Comparison of ENCODE assay signal across 14 cellular contexts in genomic region chr11:75858613-75859012, GRCh38. TPM values are rescaled to one million over a fixed set of nuclear protein-coding genes. Genes with fewer than 3 reads are reported as not detected.
DNase-seq lines count a peak whose midpoint lies in the region; TF ChIP-seq lines count a peak whose summit lies in the region.
"Had no signal": no experiment of that assay in that cellular context is flagged by ENCODE, and none has a peak within 500 bp of the region (broad histone marks: within the 10 kb centered on the region; RNA-seq: fewer than 3 reads in every experiment).

No MANE protein-coding gene starts in this region.

- H4K8ac ChIP-seq in mesendoderm (ENCODE audit: low read depth, low read length), result no peak overlapping the region

- H3K4me3 ChIP-seq in AG10803 (ENCODE audit: low read length), result no peak overlapping the region
- no peak overlapping the region for H3K4me3 ChIP-seq in mesendoderm (ENCODE audit: low read length)

- peak overlapping the region; percentile 81 for H3K27ac Mint-ChIP-seq in chondrocyte (ENCODE audit: unreplicated experiment)
- H3K27ac Mint-ChIP-seq: activated naive CD8-positive, alpha-beta T cell treated with anti-CD3 and anti-CD28 coated beads, Interleukin-2, amount 10 ng/mL, durations not matched to agents 7 days and 5 days; CD4-positive, CD25-positive, alpha-beta regulatory T cell had no signal

- no peak overlapping the region for H2BK5ac ChIP-seq in mesendoderm (ENCODE audit: low read length)

- no peak overlapping the region for H3K23ac ChIP-seq in mesendoderm (ENCODE audit: low read length)

- TF ChIP-seq CTCF in AG10803 (conservative IDR thresholded peaks at IDR 0.05; ENCODE audit: low read length), result no peak
- no peak for TF ChIP-seq CTCF in chondrocyte (IDR thresholded peaks at IDR 0.05)

- no peak overlapping the region for H2AK5ac ChIP-seq in mesendoderm (ENCODE audit: low read length)

- no peaks in the 10 kb centered on the region for H3K27me3 Mint-ChIP-seq in chondrocyte (ENCODE audit: low read depth)
- H3K27me3 Mint-ChIP-seq: activated naive CD8-positive, alpha-beta T cell treated with anti-CD3 and anti-CD28 coated beads, Interleukin-2, amount 10 ng/mL, durations not matched to agents 7 days and 5 days; CD4-positive, CD25-positive, alpha-beta regulatory T cell had no signal

- no peak overlapping the region for H3K4ac ChIP-seq in mesendoderm (ENCODE audit: low read depth, low read length)

- DNase-seq in AG10803 (ENCODE audit: low read depth) (peak; percentile 76), M059J (ENCODE audit: low read depth) (peak; percentile 9), chondrocyte (ENCODE audit: low spot score) (no peak), mesendoderm (peak; percentile 3), nucleus accumbens (lab: John Stamatoyannopoulos, UW) (no peak), DMS 273 treated with DMSO at 0.1 percent for 48 hours (lab: John Stamatoyannopoulos, UW) (no peak), amniotic stem cell (lab: John Stamatoyannopoulos, UW) (no peak), NCI-H2227 treated with DMSO at 0.1 percent for 48 hours (lab: John Stamatoyannopoulos, UW) (no peak)
- DNase-seq: activated naive CD8-positive, alpha-beta T cell treated with anti-CD3 and anti-CD28 coated beads, Interleukin-2, amount 10 ng/mL, durations not matched to agents 7 days and 5 days; CD4-positive, CD25-positive, alpha-beta regulatory T cell; effector CD8-positive, alpha-beta T cell; NCI-H446 treated with DMSO at 0.1 percent for 48 hours; stimulated activated CD4-positive, alpha-beta T cell treated with anti-CD3 and anti-CD28 coated beads, Interleukin-4, amount 100 ng/mL, for 24 hours; stimulated activated naive CD4-positive, alpha-beta T cell treated with Interleukin-2 at 50 U/mL for 16 hours had no signal

- no peak overlapping the region for H3K4me3 Mint-ChIP-seq in chondrocyte (ENCODE audit: unreplicated experiment)
- H3K4me3 Mint-ChIP-seq: activated naive CD8-positive, alpha-beta T cell treated with anti-CD3 and anti-CD28 coated beads, Interleukin-2, amount 10 ng/mL, durations not matched to agents 7 days and 5 days; CD4-positive, CD25-positive, alpha-beta regulatory T cell had no signal

- WGBS in mesendoderm (ENCODE audit: extremely low coverage, insufficient coverage, low lambda C conversion rate), result no CpG with 5 or more reads among the region's 3 CpGs

- H3K36me3 ChIP-seq in mesendoderm (ENCODE audit: control insufficient read depth, insufficient read depth, low read length), result no peaks in the 10 kb centered on the region

- no peaks in the 10 kb centered on the region for H3K9me3 Mint-ChIP-seq in chondrocyte (ENCODE audit: low read depth)
- H3K9me3 Mint-ChIP-seq: activated naive CD8-positive, alpha-beta T cell treated with anti-CD3 and anti-CD28 coated beads, Interleukin-2, amount 10 ng/mL, durations not matched to agents 7 days and 5 days; CD4-positive, CD25-positive, alpha-beta regulatory T cell had no signal

- H2BK120ac ChIP-seq in mesendoderm (ENCODE audit: low read depth, low read length), result no peak overlapping the region

- H3K4me1 Mint-ChIP-seq in chondrocyte (ENCODE audit: low read depth), result peaks cover 11% of the 10 kb centered on the region

- no peaks in the 10 kb centered on the region for H3K4me1 ChIP-seq in mesendoderm (ENCODE audit: control insufficient read depth, low read depth, low read length)

- H3K27me3 ChIP-seq in mesendoderm (ENCODE audit: insufficient read depth, low read length, poor library complexity), result no peaks in the 10 kb centered on the region

- peaks cover 9% of the 10 kb centered on the region for H3K36me3 Mint-ChIP-seq in chondrocyte (ENCODE audit: low read depth)

- H3K9ac ChIP-seq in mesendoderm (ENCODE audit: low read length), result no peak overlapping the region

- H3K27ac ChIP-seq in mesendoderm (ENCODE audit: low read depth, low read length), result no peak overlapping the region

- H3K18ac ChIP-seq in mesendoderm (ENCODE audit: low read length), result no peak overlapping the region

- no peaks in the 10 kb centered on the region for H3K79me2 ChIP-seq in mesendoderm (ENCODE audit: control insufficient read depth, insufficient read depth, low read length)

- no peak overlapping the region for H3K4me2 ChIP-seq in mesendoderm (ENCODE audit: low read length)

- no peak overlapping the region for H3K56ac ChIP-seq in mesendoderm (ENCODE audit: low read length)

- H4K5ac ChIP-seq in mesendoderm (ENCODE audit: low read length), result no peak overlapping the region

- H2BK15ac ChIP-seq in mesendoderm (replicated peaks; ENCODE audit: low read depth), result no peak overlapping the region

- H3K79me1 ChIP-seq in mesendoderm (ENCODE audit: low read length), result no peaks in the 10 kb centered on the region

RNA-seq across cellular contexts. Expression of gene UVRAG, which starts 43.6 kb away (rescaled TPM):
- total RNA-seq in M059J (2014; rRNA removed; shearing (Covaris generic)), result 17.4 and 18.0 TPM in 2 replicates
- total RNA-seq in chondrocyte, result 15.7 to 32.5 TPM (median 16.9 TPM) in 3 replicates
- polyA plus RNA-seq in mesendoderm (2013, experiment 1 of 2), result 3.3 TPM
- polyA plus RNA-seq in mesendoderm (2013, experiment 2 of 2), result 2.8 TPM

Comparison
In these comparisons a context has a peak if more than half of its experiments do, and no peak if none do; other contexts are left out.
1. DNase-seq: peak in AG10803 (single experiment), M059J (single experiment) and mesendoderm (single experiment); none in chondrocyte (single experiment), nucleus accumbens (0 of 56), DMS 273 treated with DMSO at 0.1 percent for 48 hours (single experiment), amniotic stem cell (single experiment) and NCI-H2227 treated with DMSO at 0.1 percent for 48 hours (single experiment).